Comparison of ENCODE assay signal across 16 cellular contexts in genomic region chr2:45852450-45853150, GRCh38.
DNase-seq lines count a peak whose midpoint lies in the region; ATAC-seq, FAIRE-seq and TF ChIP-seq lines count a peak whose summit lies in the region.
"Had no signal": no experiment of that assay in that cellular context is flagged by ENCODE, and none has a peak within 500 bp of the region (broad histone marks: within the 10 kb centered on the region; RNA-seq: fewer than 3 reads in every experiment).

No MANE protein-coding gene starts in this region.

- H3K4me3 Mint-ChIP-seq in MCF 10A (ENCODE audit: unreplicated experiment), result no peak overlapping the region
- H3K4me3 Mint-ChIP-seq: activated T-helper 1 cell treated with anti-CD3 and anti-CD28 coated beads, Interleukin-12 subunit alpha, Interleukin-12 subunit beta, Interleukin-2, Interleukin-4 antibody, amounts not matched to agents 30 ng/mL and 10 ng/mL and 1 ng/mL, durations not matched to agents 14 hours and 24 hours and 36 hours; IgD-negative memory B cell; naive thymus-derived CD4-positive, alpha-beta T cell; stimulated activated naive CD8-positive, alpha-beta T cell treated with anti-CD3 and anti-CD28 coated beads, Interleukin-15, Interleukin-2, amounts not matched to agents 100 ng/mL and 50 ng/mL, for 24 hours had no signal

- TF ChIP-seq CTCF in MCF 10A (IDR thresholded peaks at IDR 0.05; ENCODE audit: unreplicated experiment), result no peak

- intact Hi-C loops in MCF 10A (cut with micrococcal nuclease), result no loop called here

- peaks cover 45% of the 10 kb centered on the region for H3K4me1 Mint-ChIP-seq in MCF 10A (ENCODE audit: insufficient read depth, unreplicated experiment)

- POLR2A ChIA-PET in MCF 10A (lab: Yijun Ruan, JAX), result interaction anchor here (0.7 to 5.7 kb wide), 3 partner anchors 27 to 36 kb away, joined by 3 to 60 read pairs (median 3); no protein-coding TSS in a partner anchor

- ATAC-seq in GM21390 (IDR thresholded peaks at IDR 0.05; ENCODE audit: unreplicated experiment), result peak; percentile 83
- ATAC-seq in HG02943 (IDR thresholded peaks at IDR 0.05; ENCODE audit: low read depth, unreplicated experiment), result peak; percentile 65
- no peak for ATAC-seq in left lobe of liver
- ATAC-seq in GM21528 (IDR thresholded peaks at IDR 0.05; ENCODE audit: low FRiP score, unreplicated experiment), result no peak
- ATAC-seq: gastroesophageal sphincter; naive thymus-derived CD4-positive, alpha-beta T cell had no signal

- no peak for TF ChIP-seq POLR2A in GM12891 (IDR thresholded peaks at IDR 0.05; ENCODE audit: low read depth, low read length)

- BruUV-seq in MCF 10A (replicated peaks; lab: Mats Ljungman, UMichigan), result no TSS peak

- peaks cover 4% of the 10 kb centered on the region for H3K36me3 Mint-ChIP-seq in MCF 10A (ENCODE audit: insufficient read depth, unreplicated experiment)

- no peaks in the 10 kb centered on the region for H3K9me3 Mint-ChIP-seq in MCF 10A (ENCODE audit: unreplicated experiment)
- H3K9me3 Mint-ChIP-seq: IgD-negative memory B cell; stimulated activated naive CD8-positive, alpha-beta T cell treated with anti-CD3 and anti-CD28 coated beads, Interleukin-15, Interleukin-2, amounts not matched to agents 100 ng/mL and 50 ng/mL, for 24 hours had no signal

- no peak for FAIRE-seq in GM12891 (lab: Jason Lieb, UNC)

- H3K27me3 Mint-ChIP-seq in MCF 10A (ENCODE audit: insufficient read depth, unreplicated experiment), result no peaks in the 10 kb centered on the region
- H3K27me3 Mint-ChIP-seq: naive thymus-derived CD4-positive, alpha-beta T cell; stimulated activated naive CD8-positive, alpha-beta T cell treated with anti-CD3 and anti-CD28 coated beads, Interleukin-15, Interleukin-2, amounts not matched to agents 100 ng/mL and 50 ng/mL, for 24 hours had no signal

- no peak for DNase-seq in GM12891 (ENCODE audit: insufficient read length, low spot score)
- DNase-seq in NCI-H748 (lab: John Stamatoyannopoulos, UW; ENCODE audit: unreplicated experiment), result peak; percentile 77
- DNase-seq in ureter (ENCODE audit: low spot score), result no peak
- DNase-seq in left lobe of liver (ENCODE audit: low spot score), result no peak
- DNase-seq in MCF 10A (ENCODE audit: unreplicated experiment), result no peak
- DNase-seq: activated CD4-positive, CD25-positive, alpha-beta regulatory T cell treated with anti-CD3 and anti-CD28 coated beads, Interleukin-2, amount 50 U/mL, for 72 hours; naive thymus-derived CD4-positive, alpha-beta T cell; NCI-H2081 treated with DMSO at 0.1 percent for 48 hours; stimulated activated CD4-positive, alpha-beta T cell treated with anti-CD3 and anti-CD28 coated beads, Interleukin-2, amount 100 ng/mL, for 48 hours had no signal

- no peak overlapping the region for H3K27ac Mint-ChIP-seq in MCF 10A (ENCODE audit: low read depth, unreplicated experiment)
- H3K27ac Mint-ChIP-seq: activated T-helper 1 cell treated with anti-CD3 and anti-CD28 coated beads, Interleukin-12 subunit alpha, Interleukin-12 subunit beta, Interleukin-2, Interleukin-4 antibody, amounts not matched to agents 30 ng/mL and 10 ng/mL and 1 ng/mL, durations not matched to agents 14 hours and 24 hours and 36 hours; stimulated activated naive CD8-positive, alpha-beta T cell treated with anti-CD3 and anti-CD28 coated beads, Interleukin-15, Interleukin-2, amounts not matched to agents 100 ng/mL and 50 ng/mL, for 24 hours had no signal

- CTCF ChIA-PET in MCF 10A (lab: Yijun Ruan, JAX), result interaction anchor here (0.6 kb wide), 2 partner anchors 32 to 62 kb away, joined by 3 read pairs; no protein-coding TSS in a partner anchor

TF ChIP-seq in GM12891, 5 proteins besides CTCF, POLR2A, EP300 and RAD21:
- TF ChIP-seq POLR2AphosphoS5 (IDR thresholded peaks at IDR 0.05; ENCODE audit: low read depth, low read length) (no peak), SPI1 (IDR thresholded peaks at IDR 0.05; ENCODE audit: low read depth, low read length) (peak; percentile 93), PAX5 (IDR thresholded peaks at IDR 0.05; ENCODE audit: insufficient read depth, low read length, severe bottlenecking) (no peak), POU2F2 (IDR thresholded peaks at IDR 0.05; ENCODE audit: low read depth, low read length) (peak; percentile 96), TAF1 (IDR thresholded peaks at IDR 0.05; ENCODE audit: low read depth, low read length) (no peak)

Comparison
In these comparisons a context has a peak if more than half of its experiments do, and no peak if none do; other contexts are left out.
1. ATAC-seq: peak in GM21390 (single experiment) and HG02943 (single experiment); none in left lobe of liver (single experiment) and GM21528 (single experiment).